ENCODE assay signal across 31 cellular contexts in genomic region chr15:49887604-49888340, GRCh38.
DNase-seq lines count a peak whose midpoint lies in the region; ATAC-seq and TF ChIP-seq lines count a peak whose summit lies in the region.
"Had no signal": no experiment of that assay in that cellular context is flagged by ENCODE, and none has a peak within 500 bp of the region (broad histone marks: within the 10 kb centered on the region; RNA-seq: fewer than 3 reads in every experiment).

No MANE protein-coding gene starts in this region.

- no peaks in the 10 kb centered on the region for H3K36me3 ChIP-seq in SK-N-SH (replicated peaks in 1 of 2; ENCODE audit: control insufficient read depth in 1 of 2, insufficient read depth in 2 of 2, low read length in 1 of 2)
- peaks cover 2% of the 10 kb centered on the region for H3K36me3 ChIP-seq in rectal smooth muscle tissue (ENCODE audit: control insufficient read depth, insufficient read depth, low read length)
- no peaks in the 10 kb centered on the region for H3K36me3 ChIP-seq in uterus
- H3K36me3 ChIP-seq: cardiac muscle cell, colonic mucosa, prostate gland, SJSA1, WERI-Rb-1 had no signal

- H3K9me3 ChIP-seq in SK-N-SH (no peaks in the 10 kb centered on the region), uterus (no peaks in the 10 kb centered on the region)
- H3K9me3 ChIP-seq: BLaER1 treated with 17β-estradiol and CSF1 and Interleukin-3, amounts not matched to agents 10 nM and 100 nM; colonic mucosa; heart right ventricle; prostate gland; SJSA1; testis had no signal

- CTCF ChIA-PET in SK-N-SH (lab: Yijun Ruan, JAX) = interaction anchor here (1.3 to 1.6 kb wide), 2 partner anchors 116 to 652 kb away, joined by 5 read pairs; no protein-coding TSS in a partner anchor

- intact Hi-C loops in uterus (cut with DNase I; ENCODE audit: low total_unique reads) = no loop called here

- no peak overlapping the region for H2AFZ ChIP-seq in SK-N-SH (ENCODE audit: low read depth)

- H3F3A ChIP-seq in SK-N-SH (replicated peaks; ENCODE audit: insufficient read depth) = no peaks in the 10 kb centered on the region

- WGBS in SK-N-SH (ENCODE audit: low lambda C conversion rate) = 31% methylated on average over 8 of the region's 8 CpGs

- H3K9ac ChIP-seq in SK-N-SH (no peak overlapping the region), rectal smooth muscle tissue (ENCODE audit: low read length) (no peak overlapping the region)
- H3K9ac ChIP-seq: BLaER1 treated with 17β-estradiol and CSF1 and Interleukin-3, amounts not matched to agents 10 nM and 100 nM had no signal

- H3K79me2 ChIP-seq in SK-N-SH (ENCODE audit: insufficient read depth) = no peaks in the 10 kb centered on the region

- no peak for TF ChIP-seq RAD21 in SK-N-SH (IDR thresholded peaks at IDR 0.05; ENCODE audit: low read length)

- no peak overlapping the region for H3K4me2 ChIP-seq in SK-N-SH
- H3K4me2 ChIP-seq: BLaER1 treated with 17β-estradiol and CSF1 and Interleukin-3, amounts not matched to agents 10 nM and 100 nM had no signal

- H3K4me3 ChIP-seq in SK-N-SH (ENCODE audit: low read depth in 2 of 2, low read length in 1 of 2) = no peak overlapping the region
- no peak overlapping the region for H3K4me3 ChIP-seq in rectal smooth muscle tissue (ENCODE audit: low read length)
- no peak overlapping the region for H3K4me3 ChIP-seq in uterus
- H3K4me3 ChIP-seq: BLaER1 treated with 17β-estradiol and CSF1 and Interleukin-3, amounts not matched to agents 10 nM and 100 nM; cardiac muscle cell; colonic mucosa; heart right ventricle; prostate gland; SJSA1; testis had no signal

- no peak for ATAC-seq in GM21619 (IDR thresholded peaks at IDR 0.05; ENCODE audit: unreplicated experiment)
- ATAC-seq: heart right ventricle; natural killer cell; stimulated activated naive B cell treated with anti-CD40 and anti-IgM and Interleukin-4, amounts not matched to agents 10 μg/mL and 1 μg/mL and 100 μg/mL, for 72 hours; T-cell had no signal

- TF ChIP-seq EP300 in SK-N-SH (IDR thresholded peaks at IDR 0.05; ENCODE audit: borderline replicate concordance in 1 of 2, low read depth in 1 of 2, low read length in 1 of 2) = peak in 1 of 2 experiments; percentile 59; a peak in 1 of 4 replicates

- H3K27me3 ChIP-seq in SK-N-SH (ENCODE audit: insufficient read depth) = no peaks in the 10 kb centered on the region
- no peaks in the 10 kb centered on the region for H3K27me3 ChIP-seq in rectal smooth muscle tissue (ENCODE audit: control insufficient read depth, insufficient read depth, low read length)
- H3K27me3 ChIP-seq in uterus = no peaks in the 10 kb centered on the region
- H3K27me3 ChIP-seq: BLaER1 treated with 17β-estradiol and CSF1 and Interleukin-3, amounts not matched to agents 10 nM and 100 nM; cardiac muscle cell; colonic mucosa; heart right ventricle; SJSA1; testis had no signal

- TF ChIP-seq POLR2A in uterus (IDR thresholded peaks at IDR 0.05) = no peak

- H3K9me2 ChIP-seq in SK-N-SH = no peaks in the 10 kb centered on the region

- H3K4me1 ChIP-seq in SK-N-SH (ENCODE audit: control insufficient read depth in 1 of 2, insufficient read depth in 2 of 2, low read depth in 1 of 2, low read length in 1 of 2) (peaks cover 0 to 15% of the 10 kb centered on the region in 2 experiments; a peak in 2 of 4 replicates), rectal smooth muscle tissue (ENCODE audit: control insufficient read depth, insufficient read depth, low read length) (no peaks in the 10 kb centered on the region), uterus (peaks cover 0 to 11% of the 10 kb centered on the region in 2 donors)
- H3K4me1 ChIP-seq: BLaER1 treated with 17β-estradiol and CSF1 and Interleukin-3, amounts not matched to agents 10 nM and 100 nM; colonic mucosa; heart right ventricle; prostate gland; SJSA1; testis had no signal

- DNase-seq in SK-N-SH = peak; percentile 58
- DNase-seq in fibroblast of peridontal ligament (ENCODE audit: extremely low read depth) = peak; percentile 42
- DNase-seq in uterus = peak; percentile 59 to 74
- no peak for DNase-seq in DMS79 (lab: John Stamatoyannopoulos, UW)
- DNase-seq in NOMO-1 treated with DMSO at 0.1 percent for 48 hours (lab: John Stamatoyannopoulos, UW; ENCODE audit: unreplicated experiment) = no peak
- DNase-seq: activated CD4-positive, alpha-beta T cell treated with anti-CD3 and anti-CD28 coated beads for 4 hours; activated effector memory CD4-positive, alpha-beta T cell treated with anti-CD3 and anti-CD28 coated beads, Interleukin-2, amount 50 U/mL, for 16 hours; activated naive CD8-positive, alpha-beta T cell treated with anti-CD3 and anti-CD28 coated beads for 36 hours; aorta; colonic mucosa; COR-L47; effector CD4-positive, alpha-beta T cell; foreskin melanocyte; heart right ventricle; natural killer cell; NCI-H1092 treated with DMSO at 0.1 percent for 48 hours; NCI-H187; NCI-H2171; NCI-H82; occipital lobe; stimulated activated CD4-positive, alpha-beta T cell treated with anti-CD3 and anti-CD28 coated beads, Interleukin-15, amount 100 ng/mL, for 24 hours; stimulated activated naive B cell treated with anti-CD40 and anti-IgM and Interleukin-4, amounts not matched to agents 10 μg/mL and 1 μg/mL and 100 μg/mL, for 72 hours; T-cell; testis; WERI-Rb-1 had no signal

- H3K27ac ChIP-seq in SK-N-SH (ENCODE audit: low read depth in 2 of 2, low read length in 1 of 2) = peak overlapping the region in 1 of 2 experiments; percentile 83; a peak in 2 of 4 replicates
- H3K27ac ChIP-seq in rectal smooth muscle tissue (ENCODE audit: low read depth, low read length) = peak overlapping the region; percentile 58
- peak overlapping the region; percentile 87 to 88 for H3K27ac ChIP-seq in uterus
- H3K27ac ChIP-seq: BLaER1 treated with 17β-estradiol and CSF1 and Interleukin-3, amounts not matched to agents 10 nM and 100 nM; cardiac muscle cell; colonic mucosa; heart right ventricle; SJSA1; testis; WERI-Rb-1 had no signal

- no peaks in the 10 kb centered on the region for H4K20me1 ChIP-seq in SK-N-SH (ENCODE audit: insufficient read depth)
- H4K20me1 ChIP-seq: BLaER1 treated with 17β-estradiol and CSF1 and Interleukin-3, amounts not matched to agents 10 nM and 100 nM had no signal

- TF ChIP-seq CTCF in SK-N-SH (IDR thresholded peaks at IDR 0.05) (no peak), uterus (IDR thresholded peaks at IDR 0.05) (no peak)

- POLR2A ChIA-PET in SK-N-SH (lab: Yijun Ruan, JAX) = interaction anchor here (0.8 to 1.0 kb wide), 3 partner anchors 116 to 267 kb away, joined by 3 to 4 read pairs (median 3); partner anchors contain the start of genes DTWD1 and FAM227B

TF ChIP-seq in SK-N-SH, 30 proteins besides CTCF, POLR2A, EP300 and RAD21:
- TF ChIP-seq MAX (IDR thresholded peaks at IDR 0.05; ENCODE audit: low read depth) = no peak
- no peak for TF ChIP-seq RFX5 (IDR thresholded peaks at IDR 0.05; ENCODE audit: low read length)
- TF ChIP-seq FOXJ3 (CRISPR knock-in tag; IDR thresholded peaks at IDR 0.05) = no peak
- no peak for TF ChIP-seq TAF1 (IDR thresholded peaks at IDR 0.05; ENCODE audit: borderline replicate concordance, low read depth, low read length)
- peak; percentile 22; the same call in 1 of the 2 replicates for TF ChIP-seq TCF12 (IDR thresholded peaks at IDR 0.05)
- no peak for TF ChIP-seq SIN3A (IDR thresholded peaks at IDR 0.05; ENCODE audit: borderline replicate concordance, low read depth, low read length)
TF ChIP-seq in SK-N-SH: peak in this region for 1.

Comparison
In these comparisons a context has a peak if more than half of its experiments do, and no peak if none do; other contexts are left out.
1. DNase-seq: peak in SK-N-SH (single experiment), fibroblast of peridontal ligament (single experiment) and uterus (2 of 2); none in DMS79 (single experiment) and NOMO-1 treated with DMSO at 0.1 percent for 48 hours (single experiment).